Comparison of ENCODE assay signal across 8 cellular contexts in the genomic region with DNA sequence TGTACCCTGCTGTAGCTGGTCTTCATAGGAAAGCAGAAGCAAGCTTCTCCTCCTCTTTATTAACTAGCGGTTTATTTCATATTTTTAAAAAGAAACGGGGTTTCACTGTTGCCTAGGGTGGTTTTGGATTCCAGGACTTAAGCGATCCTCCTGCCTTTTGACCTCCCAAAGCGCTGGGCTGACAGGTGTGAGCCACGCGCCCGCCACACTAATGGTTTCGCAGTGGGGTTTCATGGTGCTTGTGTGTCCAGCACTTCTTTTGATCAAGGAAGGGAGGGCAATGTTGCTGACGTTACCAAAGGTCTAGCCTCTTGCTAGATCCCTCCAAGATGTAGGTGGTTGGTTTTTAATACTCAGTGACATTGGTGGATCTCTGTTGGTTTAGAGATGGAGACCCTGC. TPM values are rescaled to one million over a fixed set of nuclear protein-coding genes. Genes with fewer than 3 reads are reported as not detected.
A peak's percentile ranks its signal among the peaks of the same experiment; 100 is the strongest.
DNase-seq lines count a peak whose midpoint lies in the region; ATAC-seq and TF ChIP-seq lines count a peak whose summit lies in the region.

No MANE protein-coding gene starts in this region.

- TF ChIP-seq CTCF in kidney epithelial cell (IDR thresholded peaks at IDR 0.05; ENCODE audit: insufficient read depth, low read length, poor library complexity, severe bottlenecking) (no peak), tibial artery (IDR thresholded peaks at IDR 0.05) (no peak)

- peaks cover 6% of the 10 kb centered on the region for H3K36me3 Mint-ChIP-seq in activated T-cell treated with anti-CD3 and anti-CD28 coated beads, Interleukin-2, amount 50 U/mL, for 4 hours (ENCODE audit: insufficient read depth)
- no peaks in the 10 kb centered on the region for H3K36me3 Mint-ChIP-seq in activated naive CD8-positive, alpha-beta T cell

- intact Hi-C loops in tibial artery (cut with DNase I; ENCODE audit: low total_unique reads), result loop anchor here (5.0 kb wide), 1 partner anchor 44 kb away; a partner anchor contains a TSS

- H3K4me3 ChIP-seq in kidney epithelial cell (ENCODE audit: low read depth, low read length), result peak overlapping the region; percentile 93
- peak overlapping the region; percentile 78 to 85 for H3K4me3 ChIP-seq in tibial artery

- H3K36me3 ChIP-seq in kidney epithelial cell (ENCODE audit: control insufficient read depth, insufficient read depth, low read length) (no peaks in the 10 kb centered on the region), tibial artery (no peaks in the 10 kb centered on the region)

- ATAC-seq in activated T-cell treated with anti-CD3 and anti-CD28 coated beads, Interleukin-2, amount 50 U/mL, for 4 hours, result no peak
- no peak for ATAC-seq in GM18502 (IDR thresholded peaks at IDR 0.05; ENCODE audit: poor library complexity, unreplicated experiment)

- no peaks in the 10 kb centered on the region for H3K27me3 ChIP-seq in kidney epithelial cell (ENCODE audit: control insufficient read depth, insufficient read depth, low read length)
- no peaks in the 10 kb centered on the region for H3K27me3 ChIP-seq in tibial artery

- H3K4me3 Mint-ChIP-seq in activated T-cell treated with anti-CD3 and anti-CD28 coated beads, Interleukin-2, amount 50 U/mL, for 4 hours, result peak overlapping the region; percentile 92
- peak overlapping the region; percentile 96 for H3K4me3 Mint-ChIP-seq in activated naive CD8-positive, alpha-beta T cell

- no peak for DNase-seq in activated T-cell treated with anti-CD3 and anti-CD28 coated beads, Interleukin-2, amount 50 U/mL, for 4 hours
- DNase-seq in activated T-cell treated with anti-CD3 and anti-CD28 coated beads, Interleukin-2, amount 50 U/mL, for 1 hour, result no peak
- DNase-seq in kidney epithelial cell (ENCODE audit: low read depth) (no peak), tibial artery (no peak), ureter (ENCODE audit: low spot score) (no peak), Ammon's horn (ENCODE audit: low spot score) (no peak)

- peaks cover 47% of the 10 kb centered on the region for H3K4me1 Mint-ChIP-seq in activated T-cell treated with anti-CD3 and anti-CD28 coated beads, Interleukin-2, amount 50 U/mL, for 4 hours (ENCODE audit: low read depth)
- H3K4me1 Mint-ChIP-seq in activated naive CD8-positive, alpha-beta T cell (ENCODE audit: low read depth), result peaks cover 48% of the 10 kb centered on the region

- peak overlapping the region; percentile 88 for H3K27ac Mint-ChIP-seq in activated naive CD8-positive, alpha-beta T cell

- H3K27me3 Mint-ChIP-seq in activated T-cell treated with anti-CD3 and anti-CD28 coated beads, Interleukin-2, amount 50 U/mL, for 4 hours (ENCODE audit: low read depth), result no peaks in the 10 kb centered on the region
- no peaks in the 10 kb centered on the region for H3K27me3 Mint-ChIP-seq in activated naive CD8-positive, alpha-beta T cell

- peak overlapping the region in 1 of 2 donors; percentile 77 for H3K27ac ChIP-seq in tibial artery

- no peaks in the 10 kb centered on the region for H3K9me3 Mint-ChIP-seq in activated T-cell treated with anti-CD3 and anti-CD28 coated beads, Interleukin-2, amount 50 U/mL, for 4 hours
- no peaks in the 10 kb centered on the region for H3K9me3 Mint-ChIP-seq in activated naive CD8-positive, alpha-beta T cell (ENCODE audit: low read depth)

- no peaks in the 10 kb centered on the region for H3K9me3 ChIP-seq in tibial artery

- peaks cover 4 to 59% (median 45%) of the 10 kb centered on the region in 4 donors for H3K4me1 ChIP-seq in tibial artery

RNA-seq across cellular contexts. Expression of a gene that starts 1.4 kb away (rescaled TPM):
- total RNA-seq in activated T-cell treated with anti-CD3 and anti-CD28 coated beads, Interleukin-2, amount 50 U/mL, for 4 hours, result 10 to 100 TPM; 61.9 to 66.9 (median 65.3) TPM
- total RNA-seq in kidney epithelial cell (79.1 and 88.7 TPM in 2 replicates), ureter (75.3 TPM)

RNA-seq across cellular contexts. Expression of a gene that starts 42.2 kb away (rescaled TPM):
- 100 to 1,000 TPM; 166 to 186 (median 177) TPM for total RNA-seq in activated T-cell treated with anti-CD3 and anti-CD28 coated beads, Interleukin-2, amount 50 U/mL, for 4 hours
- 170 and 195 TPM in 2 replicates for total RNA-seq in kidney epithelial cell
- 171 TPM for total RNA-seq in ureter

RNA-seq across cellular contexts. Expression of a gene that starts 55.9 kb away (rescaled TPM):
- 10 to 100 TPM; 17.2 to 20.5 (median 18.9) TPM for total RNA-seq in activated T-cell treated with anti-CD3 and anti-CD28 coated beads, Interleukin-2, amount 50 U/mL, for 4 hours
- total RNA-seq in kidney epithelial cell, result 13.0 and 13.5 TPM in 2 replicates
- total RNA-seq in ureter, result 48.1 TPM
